Comparison of ENCODE assay signal across 8 cellular contexts in the genomic region with DNA sequence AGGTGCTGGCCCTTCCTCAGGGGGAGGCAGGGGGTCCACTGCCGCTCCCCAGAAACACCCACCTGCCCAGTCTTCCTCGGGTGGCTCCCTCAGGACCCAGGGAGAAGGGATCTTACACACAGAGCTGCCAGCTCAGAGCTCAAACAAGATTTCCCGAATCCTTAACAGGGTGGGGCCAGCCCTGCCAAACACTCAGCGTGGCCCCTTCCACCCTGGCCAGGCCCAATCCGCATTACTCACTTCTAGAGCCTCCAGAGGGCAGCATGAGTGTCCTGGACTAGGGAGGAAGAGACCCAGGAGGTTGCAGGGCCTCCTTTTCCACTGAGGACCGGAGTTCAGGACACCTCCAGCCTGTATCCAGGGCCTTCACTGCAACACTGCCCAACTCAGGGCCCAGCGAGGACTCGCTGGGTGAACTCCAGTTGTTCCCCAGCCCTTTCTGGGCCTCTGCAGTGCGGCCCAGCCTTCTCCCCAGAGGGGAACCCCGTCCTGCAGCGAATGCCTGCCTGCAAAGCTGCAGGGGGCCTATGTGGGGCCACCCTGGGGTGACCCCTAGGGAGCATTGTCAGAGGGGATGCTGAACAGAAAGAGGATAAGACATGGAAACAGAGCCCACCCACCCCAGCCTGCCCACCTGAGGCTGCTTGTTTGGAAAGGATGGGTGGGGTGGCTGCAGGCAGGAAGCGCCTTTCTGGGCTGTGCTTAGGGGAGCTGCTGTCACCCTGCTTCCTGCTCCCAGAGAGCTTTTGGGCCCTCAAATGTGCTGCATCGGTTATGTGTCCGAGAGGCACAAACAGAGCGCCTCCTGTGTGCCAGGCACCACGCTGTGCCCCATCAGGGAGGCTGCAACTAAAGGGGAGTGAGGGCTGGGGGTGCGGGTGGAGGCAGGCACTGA. TPM values are rescaled to one million over a fixed set of nuclear protein-coding genes. Genes with fewer than 3 reads are reported as not detected.
DNase-seq lines count a peak whose midpoint lies in the region; ATAC-seq lines count a peak whose summit lies in the region.

No MANE protein-coding gene starts in this region.

- peak; percentile 41 to 65 for DNase-seq in NCI-H524 (lab: John Stamatoyannopoulos, UW)
- DNase-seq in NCI-H524 treated with DMSO at 0.1 percent for 48 hours (lab: John Stamatoyannopoulos, UW) = no peak
- peak; percentile 15 for DNase-seq in RPMI7951 (ENCODE audit: low read depth)
- DNase-seq in fibroblast of peridontal ligament (ENCODE audit: extremely low read depth) = peak; percentile 40
- DNase-seq in renal cortical epithelial cell (ENCODE audit: low read depth) = peak; percentile 22
- no peak for DNase-seq in DMS114 treated with DMSO at 0.1 percent for 48 hours (lab: John Stamatoyannopoulos, UW; ENCODE audit: unreplicated experiment)

- ATAC-seq in HG03108 (IDR thresholded peaks at IDR 0.05; ENCODE audit: unreplicated experiment) = no peak
- ATAC-seq in HG03460 (IDR thresholded peaks at IDR 0.05; ENCODE audit: unreplicated experiment) = no peak

RNA-seq across cellular contexts. Expression of a gene that starts 43.8 kb away (rescaled TPM):
- total RNA-seq in RPMI7951 (2014; rRNA removed; shearing (Covaris generic)) = 15.0 and 15.7 TPM in 2 replicates
- total RNA-seq in renal cortical epithelial cell = 25.2 and 49.1 TPM in 2 replicates

RNA-seq across cellular contexts. Expression of a gene that starts 44.4 kb away (rescaled TPM):
- total RNA-seq in RPMI7951 (2014; rRNA removed; shearing (Covaris generic)) = 43.3 and 46.9 TPM in 2 replicates
- 85.9 and 96.7 TPM in 2 replicates for total RNA-seq in renal cortical epithelial cell

Comparison
In these comparisons a context has a peak if more than half of its experiments do, and no peak if none do; other contexts are left out.
1. DNase-seq: peak in NCI-H524 (2 of 2), RPMI7951 (single experiment), fibroblast of peridontal ligament (single experiment) and renal cortical epithelial cell (single experiment); none in NCI-H524 treated with DMSO at 0.1 percent for 48 hours (single experiment) and DMS114 treated with DMSO at 0.1 percent for 48 hours (single experiment).